Comparison of ENCODE assay signal across 2 cellular contexts in the genomic region with DNA sequence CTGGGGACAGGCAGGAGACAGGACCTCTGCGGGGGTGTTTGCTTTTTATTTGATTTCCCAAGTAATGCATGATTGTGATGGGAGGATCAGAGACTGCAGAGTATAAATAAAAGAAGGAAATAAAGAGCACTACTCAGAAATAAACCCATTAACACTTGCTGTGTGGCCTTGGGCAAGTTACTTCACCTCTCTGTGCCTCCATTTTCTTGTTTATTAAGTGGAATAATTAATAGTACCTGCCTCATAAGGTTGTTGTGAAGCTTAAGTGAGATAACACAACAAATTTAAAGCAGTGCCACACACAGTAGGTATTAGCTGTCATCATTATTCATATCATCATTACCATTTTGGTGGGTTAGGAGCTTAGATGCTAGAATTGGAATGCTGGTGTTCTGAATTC.
A peak's percentile ranks its signal among the peaks of the same experiment; 100 is the strongest.
TF ChIP-seq lines count a peak whose summit lies in the region.

No MANE protein-coding gene starts in this region.

TF ChIP-seq in HepG2, 621 proteins besides CTCF, POLR2A, EP300 and RAD21:
- TF ChIP-seq, protein P1, sequence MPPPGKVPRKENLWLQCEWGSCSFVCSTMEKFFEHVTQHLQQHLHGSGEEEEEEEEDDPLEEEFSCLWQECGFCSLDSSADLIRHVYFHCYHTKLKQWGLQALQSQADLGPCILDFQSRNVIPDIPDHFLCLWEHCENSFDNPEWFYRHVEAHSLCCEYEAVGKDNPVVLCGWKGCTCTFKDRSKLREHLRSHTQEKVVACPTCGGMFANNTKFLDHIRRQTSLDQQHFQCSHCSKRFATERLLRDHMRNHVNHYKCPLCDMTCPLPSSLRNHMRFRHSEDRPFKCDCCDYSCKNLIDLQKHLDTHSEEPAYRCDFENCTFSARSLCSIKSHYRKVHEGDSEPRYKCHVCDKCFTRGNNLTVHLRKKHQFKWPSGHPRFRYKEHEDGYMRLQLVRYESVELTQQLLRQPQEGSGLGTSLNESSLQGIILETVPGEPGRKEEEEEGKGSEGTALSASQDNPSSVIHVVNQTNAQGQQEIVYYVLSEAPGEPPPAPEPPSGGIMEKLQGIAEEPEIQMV (CRISPR knock-in tag; IDR thresholded peaks at IDR 0.05; ENCODE audit: low read depth), result no peak
- TF ChIP-seq ZNF768 (CRISPR knock-in tag; IDR thresholded peaks at IDR 0.05), result peak; percentile 72; the same call in 1 of the 2 replicates
- peak; percentile 67; the same call in 1 of the 2 replicates for TF ChIP-seq ZMYM3 (CRISPR knock-in tag; IDR thresholded peaks at IDR 0.05)

TF ChIP-seq in K562, 482 proteins besides CTCF, POLR2A, EP300 and RAD21:
- TF ChIP-seq HDAC1 (IDR thresholded peaks at IDR 0.05) (no peak), CBX3 (IDR thresholded peaks at IDR 0.05; ENCODE audit: borderline replicate concordance in 1 of 2, low read length in 2 of 2) (peak in 1 of 2 experiments; percentile 57; a peak in 1 of 3 replicates), SMARCA5 (IDR thresholded peaks at IDR 0.05) (peak; percentile 33; the same call in 1 of the 2 replicates), ESRRA (IDR thresholded peaks at IDR 0.05; ENCODE audit: borderline replicate concordance, low read depth) (no peak), ZNF431 (CRISPR knock-in tag; IDR thresholded peaks at IDR 0.05) (no peak), TARDBP (IDR thresholded peaks at IDR 0.05) (no peak), KAT2B (IDR thresholded peaks at IDR 0.05; ENCODE audit: low read depth, low read length) (no peak), BCOR (IDR thresholded peaks at IDR 0.05) (peak; percentile 95), ZBED1 (IDR thresholded peaks at IDR 0.05) (no peak), ZFP36 (IDR thresholded peaks at IDR 0.05; ENCODE audit: low read depth, low read length, partially characterized antibody) (peak; percentile 79), CEBPG (CRISPR knock-in tag; IDR thresholded peaks at IDR 0.05) (no peak), CEBPG (tag; conservative IDR thresholded peaks at IDR 0.05 in 1 of 2, IDR thresholded peaks at IDR 0.05 in 1 of 2) (no peak), KDM1A (IDR thresholded peaks at IDR 0.05) (peak; percentile 69 to 81), RFX5 (IDR thresholded peaks at IDR 0.05; ENCODE audit: low read depth, low read length) (no peak), PTRF (tag; IDR thresholded peaks at IDR 0.05) (no peak), THRAP3 (IDR thresholded peaks at IDR 0.05; ENCODE audit: borderline replicate concordance) (no peak), ZNF695 (CRISPR knock-in tag; IDR thresholded peaks at IDR 0.05) (no peak), NR3C1 (CRISPR knock-in tag; IDR thresholded peaks at IDR 0.05) (no peak), ZC3H8 (IDR thresholded peaks at IDR 0.05) (no peak), RBM25 (IDR thresholded peaks at IDR 0.05; ENCODE audit: low read depth, low read length, severe bottlenecking) (peak; percentile 96), HNRNPUL1 (IDR thresholded peaks at IDR 0.05; ENCODE audit: low read length) (no peak), ADNP (tag; IDR thresholded peaks at IDR 0.05) (peak; percentile 78), PHF20 (IDR thresholded peaks at IDR 0.05; ENCODE audit: partially characterized antibody) (peak; percentile 48), HDAC2 (IDR thresholded peaks at IDR 0.05) (peak; percentile 67), XRCC5 (IDR thresholded peaks at IDR 0.05; ENCODE audit: low read depth, low read length) (no peak), FOXK1 (CRISPR knock-in tag; IDR thresholded peaks at IDR 0.05; ENCODE audit: borderline replicate concordance) (no peak), RCOR1 (IDR thresholded peaks at IDR 0.05; ENCODE audit: borderline replicate concordance in 1 of 2, low read depth in 2 of 2, low read length in 2 of 2) (peak in 1 of 2 experiments; percentile 51; a peak in 1 of 4 replicates), NFRKB (IDR thresholded peaks at IDR 0.05; ENCODE audit: low read depth) (no peak)
- TF ChIP-seq, protein P2, sequence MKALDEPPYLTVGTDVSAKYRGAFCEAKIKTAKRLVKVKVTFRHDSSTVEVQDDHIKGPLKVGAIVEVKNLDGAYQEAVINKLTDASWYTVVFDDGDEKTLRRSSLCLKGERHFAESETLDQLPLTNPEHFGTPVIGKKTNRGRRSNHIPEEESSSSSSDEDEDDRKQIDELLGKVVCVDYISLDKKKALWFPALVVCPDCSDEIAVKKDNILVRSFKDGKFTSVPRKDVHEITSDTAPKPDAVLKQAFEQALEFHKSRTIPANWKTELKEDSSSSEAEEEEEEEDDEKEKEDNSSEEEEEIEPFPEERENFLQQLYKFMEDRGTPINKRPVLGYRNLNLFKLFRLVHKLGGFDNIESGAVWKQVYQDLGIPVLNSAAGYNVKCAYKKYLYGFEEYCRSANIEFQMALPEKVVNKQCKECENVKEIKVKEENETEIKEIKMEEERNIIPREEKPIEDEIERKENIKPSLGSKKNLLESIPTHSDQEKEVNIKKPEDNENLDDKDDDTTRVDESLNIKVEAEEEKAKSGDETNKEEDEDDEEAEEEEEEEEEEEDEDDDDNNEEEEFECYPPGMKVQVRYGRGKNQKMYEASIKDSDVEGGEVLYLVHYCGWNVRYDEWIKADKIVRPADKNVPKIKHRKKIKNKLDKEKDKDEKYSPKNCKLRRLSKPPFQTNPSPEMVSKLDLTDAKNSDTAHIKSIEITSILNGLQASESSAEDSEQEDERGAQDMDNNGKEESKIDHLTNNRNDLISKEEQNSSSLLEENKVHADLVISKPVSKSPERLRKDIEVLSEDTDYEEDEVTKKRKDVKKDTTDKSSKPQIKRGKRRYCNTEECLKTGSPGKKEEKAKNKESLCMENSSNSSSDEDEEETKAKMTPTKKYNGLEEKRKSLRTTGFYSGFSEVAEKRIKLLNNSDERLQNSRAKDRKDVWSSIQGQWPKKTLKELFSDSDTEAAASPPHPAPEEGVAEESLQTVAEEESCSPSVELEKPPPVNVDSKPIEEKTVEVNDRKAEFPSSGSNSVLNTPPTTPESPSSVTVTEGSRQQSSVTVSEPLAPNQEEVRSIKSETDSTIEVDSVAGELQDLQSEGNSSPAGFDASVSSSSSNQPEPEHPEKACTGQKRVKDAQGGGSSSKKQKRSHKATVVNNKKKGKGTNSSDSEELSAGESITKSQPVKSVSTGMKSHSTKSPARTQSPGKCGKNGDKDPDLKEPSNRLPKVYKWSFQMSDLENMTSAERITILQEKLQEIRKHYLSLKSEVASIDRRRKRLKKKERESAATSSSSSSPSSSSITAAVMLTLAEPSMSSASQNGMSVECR (CRISPR knock-in tag; IDR thresholded peaks at IDR 0.05), result no peak
- TF ChIP-seq, protein P3, sequence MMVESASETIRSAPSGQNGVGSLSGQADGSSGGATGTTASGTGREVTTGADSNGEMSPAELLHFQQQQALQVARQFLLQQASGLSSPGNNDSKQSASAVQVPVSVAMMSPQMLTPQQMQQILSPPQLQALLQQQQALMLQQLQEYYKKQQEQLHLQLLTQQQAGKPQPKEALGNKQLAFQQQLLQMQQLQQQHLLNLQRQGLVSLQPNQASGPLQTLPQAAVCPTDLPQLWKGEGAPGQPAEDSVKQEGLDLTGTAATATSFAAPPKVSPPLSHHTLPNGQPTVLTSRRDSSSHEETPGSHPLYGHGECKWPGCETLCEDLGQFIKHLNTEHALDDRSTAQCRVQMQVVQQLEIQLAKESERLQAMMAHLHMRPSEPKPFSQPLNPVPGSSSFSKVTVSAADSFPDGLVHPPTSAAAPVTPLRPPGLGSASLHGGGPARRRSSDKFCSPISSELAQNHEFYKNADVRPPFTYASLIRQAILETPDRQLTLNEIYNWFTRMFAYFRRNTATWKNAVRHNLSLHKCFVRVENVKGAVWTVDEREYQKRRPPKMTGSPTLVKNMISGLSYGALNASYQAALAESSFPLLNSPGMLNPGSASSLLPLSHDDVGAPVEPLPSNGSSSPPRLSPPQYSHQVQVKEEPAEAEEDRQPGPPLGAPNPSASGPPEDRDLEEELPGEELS (CRISPR knock-in tag; IDR thresholded peaks at IDR 0.05; ENCODE audit: borderline replicate concordance), result no peak
- TF ChIP-seq, protein P4, sequence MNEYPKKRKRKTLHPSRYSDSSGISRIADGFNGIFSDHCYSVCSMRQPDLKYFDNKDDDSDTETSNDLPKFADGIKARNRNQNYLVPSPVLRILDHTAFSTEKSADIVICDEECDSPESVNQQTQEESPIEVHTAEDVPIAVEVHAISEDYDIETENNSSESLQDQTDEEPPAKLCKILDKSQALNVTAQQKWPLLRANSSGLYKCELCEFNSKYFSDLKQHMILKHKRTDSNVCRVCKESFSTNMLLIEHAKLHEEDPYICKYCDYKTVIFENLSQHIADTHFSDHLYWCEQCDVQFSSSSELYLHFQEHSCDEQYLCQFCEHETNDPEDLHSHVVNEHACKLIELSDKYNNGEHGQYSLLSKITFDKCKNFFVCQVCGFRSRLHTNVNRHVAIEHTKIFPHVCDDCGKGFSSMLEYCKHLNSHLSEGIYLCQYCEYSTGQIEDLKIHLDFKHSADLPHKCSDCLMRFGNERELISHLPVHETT (CRISPR knock-in tag; conservative IDR thresholded peaks at IDR 0.05 in 1 of 2, IDR thresholded peaks at IDR 0.05 in 1 of 2), result no peak
- TF ChIP-seq, protein P5, sequence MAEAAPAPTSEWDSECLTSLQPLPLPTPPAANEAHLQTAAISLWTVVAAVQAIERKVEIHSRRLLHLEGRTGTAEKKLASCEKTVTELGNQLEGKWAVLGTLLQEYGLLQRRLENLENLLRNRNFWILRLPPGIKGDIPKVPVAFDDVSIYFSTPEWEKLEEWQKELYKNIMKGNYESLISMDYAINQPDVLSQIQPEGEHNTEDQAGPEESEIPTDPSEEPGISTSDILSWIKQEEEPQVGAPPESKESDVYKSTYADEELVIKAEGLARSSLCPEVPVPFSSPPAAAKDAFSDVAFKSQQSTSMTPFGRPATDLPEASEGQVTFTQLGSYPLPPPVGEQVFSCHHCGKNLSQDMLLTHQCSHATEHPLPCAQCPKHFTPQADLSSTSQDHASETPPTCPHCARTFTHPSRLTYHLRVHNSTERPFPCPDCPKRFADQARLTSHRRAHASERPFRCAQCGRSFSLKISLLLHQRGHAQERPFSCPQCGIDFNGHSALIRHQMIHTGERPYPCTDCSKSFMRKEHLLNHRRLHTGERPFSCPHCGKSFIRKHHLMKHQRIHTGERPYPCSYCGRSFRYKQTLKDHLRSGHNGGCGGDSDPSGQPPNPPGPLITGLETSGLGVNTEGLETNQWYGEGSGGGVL (CRISPR knock-in tag; IDR thresholded peaks at IDR 0.05), result no peak
- TF ChIP-seq, protein P6, sequence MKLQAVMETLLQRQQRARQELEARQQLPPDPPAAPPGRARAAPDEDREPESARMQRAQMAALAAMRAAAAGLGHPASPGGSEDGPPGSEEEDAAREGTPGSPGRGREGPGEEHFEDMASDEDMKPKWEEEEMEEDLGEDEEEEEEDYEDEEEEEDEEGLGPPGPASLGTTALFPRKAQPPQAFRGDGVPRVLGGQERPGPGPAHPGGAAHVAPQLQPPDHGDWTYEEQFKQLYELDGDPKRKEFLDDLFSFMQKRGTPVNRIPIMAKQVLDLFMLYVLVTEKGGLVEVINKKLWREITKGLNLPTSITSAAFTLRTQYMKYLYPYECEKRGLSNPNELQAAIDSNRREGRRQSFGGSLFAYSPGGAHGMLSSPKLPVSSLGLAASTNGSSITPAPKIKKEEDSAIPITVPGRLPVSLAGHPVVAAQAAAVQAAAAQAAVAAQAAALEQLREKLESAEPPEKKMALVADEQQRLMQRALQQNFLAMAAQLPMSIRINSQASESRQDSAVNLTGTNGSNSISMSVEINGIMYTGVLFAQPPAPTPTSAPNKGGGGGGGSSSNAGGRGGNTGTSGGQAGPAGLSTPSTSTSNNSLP (IDR thresholded peaks at IDR 0.05; ENCODE audit: borderline replicate concordance, low read depth, low read length), result no peak
- TF ChIP-seq, protein P7, sequence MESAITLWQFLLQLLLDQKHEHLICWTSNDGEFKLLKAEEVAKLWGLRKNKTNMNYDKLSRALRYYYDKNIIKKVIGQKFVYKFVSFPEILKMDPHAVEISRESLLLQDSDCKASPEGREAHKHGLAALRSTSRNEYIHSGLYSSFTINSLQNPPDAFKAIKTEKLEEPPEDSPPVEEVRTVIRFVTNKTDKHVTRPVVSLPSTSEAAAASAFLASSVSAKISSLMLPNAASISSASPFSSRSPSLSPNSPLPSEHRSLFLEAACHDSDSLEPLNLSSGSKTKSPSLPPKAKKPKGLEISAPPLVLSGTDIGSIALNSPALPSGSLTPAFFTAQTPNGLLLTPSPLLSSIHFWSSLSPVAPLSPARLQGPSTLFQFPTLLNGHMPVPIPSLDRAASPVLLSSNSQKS (CRISPR knock-in tag; IDR thresholded peaks at IDR 0.05), result no peak
TF ChIP-seq in K562: peak in this region for 10.
